In the genomic region with DNA sequence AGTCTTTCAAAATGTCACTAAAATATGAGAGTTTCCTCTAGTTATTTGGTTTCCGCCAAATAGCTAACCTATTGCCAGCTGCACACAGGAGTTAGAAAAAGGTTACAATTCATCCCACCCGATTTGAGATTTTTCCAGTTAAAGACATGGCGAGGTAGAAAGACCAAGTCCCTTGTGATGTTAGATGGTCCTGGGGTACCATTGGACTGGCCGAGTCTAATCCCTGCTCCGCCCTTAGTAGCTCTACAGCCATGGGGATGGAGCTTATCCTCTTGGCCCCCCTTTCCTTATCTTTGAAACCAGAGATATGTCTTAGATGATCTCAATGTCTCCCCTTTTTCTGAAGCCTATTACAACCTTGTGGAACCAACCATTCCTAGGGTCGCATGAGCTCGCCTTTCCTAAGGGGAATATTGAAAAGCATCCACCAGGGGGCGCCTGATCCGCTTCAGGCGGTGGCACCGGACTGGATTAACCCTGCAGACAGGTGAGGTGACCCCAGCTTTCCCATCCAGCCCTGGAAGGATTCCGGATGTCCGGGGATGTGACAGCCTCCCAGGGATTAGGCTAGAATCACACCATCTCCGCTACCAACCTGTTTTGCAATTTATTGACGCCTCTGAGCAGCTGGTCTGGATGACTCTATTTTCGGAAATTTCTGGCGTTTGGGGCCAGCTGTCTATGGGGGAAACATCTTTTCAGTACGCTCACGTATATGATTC, we compare ENCODE assay signal across 8 cellular contexts.
DNase-seq lines count a peak whose midpoint lies in the region; ATAC-seq, FAIRE-seq and TF ChIP-seq lines count a peak whose summit lies in the region.

No MANE protein-coding gene starts in this region.

- DNase-seq in A172 (ENCODE audit: low spot score), result peak; percentile 61
- peak; percentile 55 for DNase-seq in GM12891 (ENCODE audit: insufficient read length, low spot score)
- peak; percentile 42 for DNase-seq in NCI-H345 treated with DMSO at 0.1 percent for 48 hours (lab: John Stamatoyannopoulos, UW; ENCODE audit: unreplicated experiment)
- DNase-seq in activated CD4-positive, alpha-beta T cell treated with anti-CD3 and anti-CD28 coated beads, Interleukin-2, amount 10 ng/mL, durations not matched to agents 7 days and 5 days, result peak; percentile 65
- peak; percentile 82 for DNase-seq in ecto neural progenitor cell (ENCODE audit: low spot score)
- peak; percentile 84 for DNase-seq in myocyte (ENCODE audit: low read depth)
- DNase-seq in stimulated activated naive CD8-positive, alpha-beta T cell treated with anti-CD3 and anti-CD28 coated beads, Interleukin-15, Interleukin-2, amounts not matched to agents 100 U/mL and 50 U/mL, for 24 hours, result peak; percentile 79

- H3K27me3 Mint-ChIP-seq in activated CD4-positive, alpha-beta T cell treated with anti-CD3 and anti-CD28 coated beads, Interleukin-2, amount 10 ng/mL, durations not matched to agents 7 days and 5 days, result no peaks in the 10 kb centered on the region

- H3K4me1 Mint-ChIP-seq in activated CD4-positive, alpha-beta T cell treated with anti-CD3 and anti-CD28 coated beads, Interleukin-2, amount 10 ng/mL, durations not matched to agents 7 days and 5 days, result no peaks in the 10 kb centered on the region

- no peak overlapping the region for H3K4me3 Mint-ChIP-seq in activated CD4-positive, alpha-beta T cell treated with anti-CD3 and anti-CD28 coated beads, Interleukin-2, amount 10 ng/mL, durations not matched to agents 7 days and 5 days

- H3K27ac Mint-ChIP-seq in activated CD4-positive, alpha-beta T cell treated with anti-CD3 and anti-CD28 coated beads, Interleukin-2, amount 10 ng/mL, durations not matched to agents 7 days and 5 days, result no peak overlapping the region

- no peaks in the 10 kb centered on the region for H3K36me3 Mint-ChIP-seq in activated CD4-positive, alpha-beta T cell treated with anti-CD3 and anti-CD28 coated beads, Interleukin-2, amount 10 ng/mL, durations not matched to agents 7 days and 5 days (ENCODE audit: low read depth)

- TF ChIP-seq POLR2A in GM12891 (IDR thresholded peaks at IDR 0.05; ENCODE audit: low read depth, low read length), result no peak

- POLR2A ChIA-PET in activated CD4-positive, alpha-beta T cell treated with anti-CD3 and anti-CD28 coated beads, Interleukin-2, amount 10 ng/mL, durations not matched to agents 7 days and 5 days (lab: Charles Lee), result no interaction called here

- CTCF ChIA-PET in activated CD4-positive, alpha-beta T cell treated with anti-CD3 and anti-CD28 coated beads, Interleukin-2, amount 10 ng/mL, durations not matched to agents 7 days and 5 days (lab: Charles Lee), result interaction anchor here (0.6 to 1.9 kb wide), 13 partner anchors 9 to 379 kb away, joined by 3 to 6 read pairs (median 4); no protein-coding TSS in a partner anchor

- peaks cover 2% of the 10 kb centered on the region for H3K9me3 Mint-ChIP-seq in activated CD4-positive, alpha-beta T cell treated with anti-CD3 and anti-CD28 coated beads, Interleukin-2, amount 10 ng/mL, durations not matched to agents 7 days and 5 days

- FAIRE-seq in GM12891 (lab: Jason Lieb, UNC), result peak; percentile 58

- peak; percentile 47 for ATAC-seq in stimulated activated naive CD8-positive, alpha-beta T cell treated with anti-CD3 and anti-CD28 coated beads, Interleukin-15, Interleukin-2, amounts not matched to agents 100 U/mL and 50 U/mL, for 24 hours
- ATAC-seq in GM19023 (IDR thresholded peaks at IDR 0.05; ENCODE audit: unreplicated experiment), result no peak

TF ChIP-seq in GM12891, 5 proteins besides CTCF, POLR2A, EP300 and RAD21:
- TF ChIP-seq POLR2AphosphoS5 (IDR thresholded peaks at IDR 0.05; ENCODE audit: low read depth, low read length), result no peak
- TF ChIP-seq POU2F2 (IDR thresholded peaks at IDR 0.05; ENCODE audit: low read depth, low read length), result no peak
- no peak for TF ChIP-seq SPI1 (IDR thresholded peaks at IDR 0.05; ENCODE audit: low read depth, low read length)
- TF ChIP-seq TAF1 (IDR thresholded peaks at IDR 0.05; ENCODE audit: low read depth, low read length), result no peak
- TF ChIP-seq PAX5 (IDR thresholded peaks at IDR 0.05; ENCODE audit: insufficient read depth, low read length, severe bottlenecking), result no peak
